In genomic region chr16:2516391-2517240, GRCh38 we compare ENCODE assay signal across 8 cellular contexts. TPM values are rescaled to one million over a fixed set of nuclear protein-coding genes. Genes with fewer than 3 reads are reported as not detected.
A peak's percentile ranks its signal among the peaks of the same experiment; 100 is the strongest.
DNase-seq lines count a peak whose midpoint lies in the region; ATAC-seq and TF ChIP-seq lines count a peak whose summit lies in the region.

No MANE protein-coding gene starts in this region.

- H3F3A ChIP-seq in neural cell (ENCODE audit: insufficient read depth, low read length, poor library complexity, severe bottlenecking) = no peaks in the 10 kb centered on the region

- H3K4me3 ChIP-seq in OCI-LY7 (ENCODE audit: low read depth, low read length, poor library complexity, severe bottlenecking) (no peak overlapping the region), neural cell (ENCODE audit: low read length) (peak overlapping the region; percentile 35)

- peaks cover 11% of the 10 kb centered on the region; the same call in 1 of the 2 replicates for H3K36me3 ChIP-seq in OCI-LY7 (ENCODE audit: insufficient read depth, low read length)
- H3K36me3 ChIP-seq in neural cell (ENCODE audit: insufficient read depth, low read length) = no peaks in the 10 kb centered on the region

- no peak for TF ChIP-seq EP300 in neural cell (conservative IDR thresholded peaks at IDR 0.05; ENCODE audit: poor library complexity, severe bottlenecking)

- H3K79me2 ChIP-seq in OCI-LY7 (ENCODE audit: insufficient read depth, low read depth, low read length) (peaks cover 51% of the 10 kb centered on the region), neural cell (replicated peaks; ENCODE audit: insufficient read depth, low read length) (peaks cover 52% of the 10 kb centered on the region)

- H3K27me3 Mint-ChIP-seq in CD4-positive, alpha-beta T cell = peaks cover 6% of the 10 kb centered on the region
- H3K27me3 Mint-ChIP-seq in effector memory CD8-positive, alpha-beta T cell = no peaks in the 10 kb centered on the region

- no peak for TF ChIP-seq CTCF in CD4-positive, alpha-beta T cell (IDR thresholded peaks at IDR 0.05)
- no peak for TF ChIP-seq CTCF in OCI-LY7 (conservative IDR thresholded peaks at IDR 0.05; ENCODE audit: low read length)
- TF ChIP-seq CTCF in neural cell (IDR thresholded peaks at IDR 0.05; ENCODE audit: poor library complexity, severe bottlenecking) = no peak

- peaks cover 48% of the 10 kb centered on the region for H3K4me1 ChIP-seq in OCI-LY7 (ENCODE audit: insufficient read depth, low read length, poor library complexity, severe bottlenecking)

- no peak for TF ChIP-seq RAD21 in neural cell (conservative IDR thresholded peaks at IDR 0.05)

- H3K27ac ChIP-seq in CD4-positive, alpha-beta T cell (ENCODE audit: low read depth, low read length) = no peak overlapping the region
- H3K27ac ChIP-seq in OCI-LY7 (ENCODE audit: low read depth, low read length, poor library complexity, severe bottlenecking) (no peak overlapping the region), neural cell (ENCODE audit: low read length) (no peak overlapping the region)

- H3K9ac ChIP-seq in neural cell (ENCODE audit: low read length) = no peak overlapping the region

- no peak for ATAC-seq in CD4-positive, alpha-beta T cell (ENCODE audit: poor library complexity)
- ATAC-seq in effector memory CD8-positive, alpha-beta T cell (replicated peaks) = no peak
- ATAC-seq in HG03097 (IDR thresholded peaks at IDR 0.05; ENCODE audit: low FRiP score, unreplicated experiment) (no peak), HG02852 (IDR thresholded peaks at IDR 0.05; ENCODE audit: unreplicated experiment) (no peak)

- no TSS peak for BruUV-seq in OCI-LY7 (replicated peaks; lab: Mats Ljungman, UMichigan)

- H3K4me3 Mint-ChIP-seq in CD4-positive, alpha-beta T cell = peak overlapping the region; percentile 95
- peak overlapping the region; percentile 91 for H3K4me3 Mint-ChIP-seq in effector memory CD8-positive, alpha-beta T cell

- POLR2A ChIA-PET in CD4-positive, alpha-beta T cell (lab: Charles Lee) = interaction anchor here (1.2 to 4.4 kb wide), 4 partner anchors 12 to 166 kb away, joined by 3 to 66 read pairs (median 17); partner anchors contain the start of genes CEMP1, KCTD5 and PDPK1
- POLR2A ChIA-PET in OCI-LY7 (lab: Charles Lee) = no interaction called here

- no peaks in the 10 kb centered on the region for H3K9me3 Mint-ChIP-seq in CD4-positive, alpha-beta T cell
- no peaks in the 10 kb centered on the region for H3K9me3 Mint-ChIP-seq in effector memory CD8-positive, alpha-beta T cell

- peaks cover 83% of the 10 kb centered on the region for H3K4me1 Mint-ChIP-seq in CD4-positive, alpha-beta T cell (ENCODE audit: low read depth)
- peaks cover 56 to 67% of the 10 kb centered on the region in 2 donors for H3K4me1 Mint-ChIP-seq in effector memory CD8-positive, alpha-beta T cell (ENCODE audit: low read depth in 2 of 2)

- H3K27me3 ChIP-seq in CD4-positive, alpha-beta T cell (ENCODE audit: control insufficient read depth, insufficient read depth, low read length) = no peaks in the 10 kb centered on the region
- H3K27me3 ChIP-seq in neural cell (ENCODE audit: insufficient read depth, low read depth, low read length) = no peaks in the 10 kb centered on the region

- H3K36me3 Mint-ChIP-seq in CD4-positive, alpha-beta T cell (ENCODE audit: low read depth) = peaks cover 76% of the 10 kb centered on the region
- H3K36me3 Mint-ChIP-seq in effector memory CD8-positive, alpha-beta T cell (ENCODE audit: insufficient read depth) = peaks cover 83% of the 10 kb centered on the region

- DNase-seq in CD4-positive, alpha-beta T cell = no peak
- DNase-seq in OCI-LY7 (ENCODE audit: low spot score) (no peak), NCI-H446 treated with DMSO at 0.1 percent for 48 hours (lab: John Stamatoyannopoulos, UW) (no peak)
- DNase-seq in effector memory CD8-positive, alpha-beta T cell = no peak
- DNase-seq in activated CD4-positive, alpha-beta T cell treated with anti-CD3 and anti-CD28 coated beads, Interleukin-2, amount 50 U/mL, for 48 hours = no peak

- peak overlapping the region; percentile 100 for H3K27ac Mint-ChIP-seq in CD4-positive, alpha-beta T cell
- peak overlapping the region; percentile 96 for H3K27ac Mint-ChIP-seq in effector memory CD8-positive, alpha-beta T cell

- CTCF ChIA-PET in CD4-positive, alpha-beta T cell (lab: Charles Lee) = no interaction called here
- CTCF ChIA-PET in OCI-LY7 (lab: Charles Lee; ENCODE audit: unreplicated experiment) = no interaction called here

- H3K9me3 ChIP-seq in CD4-positive, alpha-beta T cell (ENCODE audit: control insufficient read depth, low read length) = no peaks in the 10 kb centered on the region
- H3K9me3 ChIP-seq in OCI-LY7 (ENCODE audit: low read length) = no peaks in the 10 kb centered on the region
- H3K9me3 ChIP-seq in neural cell (ENCODE audit: low read length) = no peaks in the 10 kb centered on the region

- H3K4me2 ChIP-seq in OCI-LY7 (ENCODE audit: low read length) (peak overlapping the region; percentile 92; the same call in 1 of the 2 replicates), neural cell (ENCODE audit: low read length) (no peak overlapping the region)

- H3K9me2 ChIP-seq in OCI-LY7 (ENCODE audit: insufficient read depth, low read length) (no peaks in the 10 kb centered on the region), neural cell (ENCODE audit: insufficient read depth, low read length) (no peaks in the 10 kb centered on the region)

- H2AFZ ChIP-seq in OCI-LY7 (ENCODE audit: low read length) (no peak overlapping the region), neural cell (ENCODE audit: low read depth, low read length) (no peak overlapping the region)

- H4K20me1 ChIP-seq in OCI-LY7 (ENCODE audit: insufficient read depth, low read length) (peaks cover 9% of the 10 kb centered on the region), neural cell (ENCODE audit: insufficient read depth) (peaks cover 39% of the 10 kb centered on the region)

- intact Hi-C loops in CD4-positive, alpha-beta T cell (cut with DNase I, micrococcal nuclease) = no loop called here
- intact Hi-C loops in OCI-LY7 (cut with micrococcal nuclease; ENCODE audit: unreplicated experiment) = no loop called here

TF ChIP-seq in neural cell, 6 proteins besides CTCF, POLR2A, EP300 and RAD21:
- TF ChIP-seq MXI1 (conservative IDR thresholded peaks at IDR 0.05; ENCODE audit: poor library complexity, severe bottlenecking) (no peak), TAF1 (IDR thresholded peaks at IDR 0.05; ENCODE audit: low read depth) (no peak), EZH2 (IDR thresholded peaks at IDR 0.05; ENCODE audit: borderline replicate concordance, insufficient read depth, low read length, poor library complexity, severe bottlenecking) (no peak), POLR2AphosphoS5 (IDR thresholded peaks at IDR 0.05) (no peak), SMC3 (conservative IDR thresholded peaks at IDR 0.05; ENCODE audit: poor library complexity) (no peak)
- TF ChIP-seq, protein P1, sequence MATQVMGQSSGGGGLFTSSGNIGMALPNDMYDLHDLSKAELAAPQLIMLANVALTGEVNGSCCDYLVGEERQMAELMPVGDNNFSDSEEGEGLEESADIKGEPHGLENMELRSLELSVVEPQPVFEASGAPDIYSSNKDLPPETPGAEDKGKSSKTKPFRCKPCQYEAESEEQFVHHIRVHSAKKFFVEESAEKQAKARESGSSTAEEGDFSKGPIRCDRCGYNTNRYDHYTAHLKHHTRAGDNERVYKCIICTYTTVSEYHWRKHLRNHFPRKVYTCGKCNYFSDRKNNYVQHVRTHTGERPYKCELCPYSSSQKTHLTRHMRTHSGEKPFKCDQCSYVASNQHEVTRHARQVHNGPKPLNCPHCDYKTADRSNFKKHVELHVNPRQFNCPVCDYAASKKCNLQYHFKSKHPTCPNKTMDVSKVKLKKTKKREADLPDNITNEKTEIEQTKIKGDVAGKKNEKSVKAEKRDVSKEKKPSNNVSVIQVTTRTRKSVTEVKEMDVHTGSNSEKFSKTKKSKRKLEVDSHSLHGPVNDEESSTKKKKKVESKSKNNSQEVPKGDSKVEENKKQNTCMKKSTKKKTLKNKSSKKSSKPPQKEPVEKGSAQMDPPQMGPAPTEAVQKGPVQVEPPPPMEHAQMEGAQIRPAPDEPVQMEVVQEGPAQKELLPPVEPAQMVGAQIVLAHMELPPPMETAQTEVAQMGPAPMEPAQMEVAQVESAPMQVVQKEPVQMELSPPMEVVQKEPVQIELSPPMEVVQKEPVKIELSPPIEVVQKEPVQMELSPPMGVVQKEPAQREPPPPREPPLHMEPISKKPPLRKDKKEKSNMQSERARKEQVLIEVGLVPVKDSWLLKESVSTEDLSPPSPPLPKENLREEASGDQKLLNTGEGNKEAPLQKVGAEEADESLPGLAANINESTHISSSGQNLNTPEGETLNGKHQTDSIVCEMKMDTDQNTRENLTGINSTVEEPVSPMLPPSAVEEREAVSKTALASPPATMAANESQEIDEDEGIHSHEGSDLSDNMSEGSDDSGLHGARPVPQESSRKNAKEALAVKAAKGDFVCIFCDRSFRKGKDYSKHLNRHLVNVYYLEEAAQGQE (IDR thresholded peaks at IDR 0.05; ENCODE audit: borderline replicate concordance) = no peak

RNA-seq across cellular contexts. Expression of gene ATP6V0C, which starts 2.9 kb away (rescaled TPM):
- total RNA-seq in CD4-positive, alpha-beta T cell = 100 to 1,000 TPM; 224 to 234 TPM
- total RNA-seq in OCI-LY7 (2014; rRNA removed; shearing (Covaris generic)) = 15.0 and 16.4 TPM in 2 replicates
- 87.4 and 94.3 TPM in 2 replicates for total RNA-seq in OCI-LY7 (2022)
- polyA plus RNA-seq in neural cell = 89.7 and 100 TPM in 2 replicates
- 42.8 and 46.3 TPM in 2 replicates for polyA minus RNA-seq in neural cell

RNA-seq across cellular contexts. Expression of gene AMDHD2, which starts 3.6 kb away (rescaled TPM):
- total RNA-seq in CD4-positive, alpha-beta T cell = 100 to 1,000 TPM; 171 to 177 TPM
- 48.4 and 51.8 TPM in 2 replicates for total RNA-seq in OCI-LY7 (2014; rRNA removed; shearing (Covaris generic))
- 47.1 and 59.7 TPM in 2 replicates for total RNA-seq in OCI-LY7 (2022)
- 50.0 and 80.3 TPM in 2 replicates for polyA plus RNA-seq in neural cell
- polyA minus RNA-seq in neural cell = 17.0 and 19.5 TPM in 2 replicates

RNA-seq across cellular contexts. Expression of gene CEMP1, which starts 14.6 kb away (rescaled TPM):
- total RNA-seq in CD4-positive, alpha-beta T cell = 1 to 10 TPM; 1.0 to 1.8 TPM
- 0.25 TPM in 1 of 2 replicates, not detected in the other for total RNA-seq in OCI-LY7 (2014; rRNA removed; shearing (Covaris generic))
- total RNA-seq in OCI-LY7 (2022) = 0.35 and 0.55 TPM in 2 replicates
- polyA plus RNA-seq in neural cell = 0.46 TPM in 1 of 2 replicates, not detected in the other
- 0.97 and 1.6 TPM in 2 replicates for polyA minus RNA-seq in neural cell

RNA-seq across cellular contexts. Expression of gene PDPK1, which starts 21.2 kb away (rescaled TPM):
- total RNA-seq in CD4-positive, alpha-beta T cell = 10 to 100 TPM; 46.1 to 51.1 TPM
- total RNA-seq in OCI-LY7 (2014; rRNA removed; shearing (Covaris generic)) = 11.7 and 14.4 TPM in 2 replicates
- total RNA-seq in OCI-LY7 (2022) = 38.3 and 40.6 TPM in 2 replicates
- polyA plus RNA-seq in neural cell = 18.6 and 20.1 TPM in 2 replicates
- 36.8 and 45.3 TPM in 2 replicates for polyA minus RNA-seq in neural cell

RNA-seq across cellular contexts. Expression of gene TBC1D24, which starts 41.7 kb away (rescaled TPM):
- total RNA-seq in CD4-positive, alpha-beta T cell = 1 to 10 TPM; 1.2 to 2.1 TPM
- 19.8 and 23.4 TPM in 2 replicates for total RNA-seq in OCI-LY7 (2014; rRNA removed; shearing (Covaris generic))
- 29.9 and 34.7 TPM in 2 replicates for total RNA-seq in OCI-LY7 (2022)
- polyA plus RNA-seq in neural cell = 27.1 and 30.1 TPM in 2 replicates
- polyA minus RNA-seq in neural cell = 43.1 and 46.7 TPM in 2 replicates
